Comparison of ENCODE assay signal across 24 cellular contexts in the genomic region with DNA sequence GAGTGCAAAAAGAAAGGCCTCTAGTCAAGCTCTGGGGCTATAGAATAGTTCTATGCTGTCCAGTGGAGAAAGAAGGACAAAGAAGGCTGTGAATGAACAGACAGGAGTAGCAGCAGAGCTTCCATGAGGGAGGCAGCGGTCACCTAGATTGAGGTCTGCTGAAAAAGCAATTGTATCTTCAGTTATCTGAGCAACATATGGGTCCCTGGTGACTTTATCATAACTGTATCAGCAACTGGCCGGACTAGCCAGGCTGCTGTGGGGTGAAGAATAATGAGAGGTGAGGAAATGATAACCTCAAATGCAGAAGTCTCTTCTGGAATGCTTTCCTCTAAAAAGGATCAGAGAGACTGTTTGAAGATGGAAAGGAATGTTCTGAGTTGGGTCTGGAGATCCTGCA.
A peak's percentile ranks its signal among the peaks of the same experiment; 100 is the strongest.
DNase-seq lines count a peak whose midpoint lies in the region; ATAC-seq, FAIRE-seq and TF ChIP-seq lines count a peak whose summit lies in the region.
"Had no signal": no experiment of that assay in that cellular context is flagged by ENCODE, and none has a peak within 500 bp of the region (broad histone marks: within the 10 kb centered on the region; RNA-seq: fewer than 3 reads in every experiment).

No MANE protein-coding gene starts in this region.

- H3K79me2 ChIP-seq in K562 (ENCODE audit: control insufficient read depth, insufficient read depth, low read length) = no peaks in the 10 kb centered on the region

- DNase-seq in right atrium auricular region (ENCODE audit: low spot score) (peak; percentile 11), heart left ventricle (no peak), K562 (ENCODE audit: extremely low read depth in 1 of 4, low spot score in 3 of 4) (peak in 1 of 4 experiments; percentile 15), mesenteric fat pad (ENCODE audit: low spot score) (peak; percentile 14), foreskin melanocyte (no peak), NCI-H2227 treated with DMSO at 0.1 percent for 48 hours (lab: John Stamatoyannopoulos, UW) (no peak)
- DNase-seq: 8988T; ACHN; AML-193; BE2C; CD4-positive, alpha-beta T cell; CD8-positive, alpha-beta memory T cell; DMS 273 treated with DMSO at 0.1 percent for 48 hours; DMS79; EL; GDM1; HFFc6 had no signal

- no peak for TF ChIP-seq POLR2A in heart left ventricle (IDR thresholded peaks at IDR 0.05)
- TF ChIP-seq POLR2A in K562 (conservative IDR thresholded peaks at IDR 0.05) = no peak

- BruUV-seq in K562 (replicated peaks; lab: Mats Ljungman, UMichigan) = no TSS peak

- no peak overlapping the region for H3K9ac ChIP-seq in K562 (ENCODE audit: insufficient read depth in 1 of 2, low read depth in 2 of 2, low read length in 2 of 2)
- H3K9ac ChIP-seq: BLaER1 treated with 17β-estradiol and CSF1 and Interleukin-3, amounts not matched to agents 10 nM and 100 nM had no signal

- CTCF ChIA-PET in K562 (lab: Yijun Ruan, JAX; ENCODE audit: low intra/inter-chr PET ratio) = no interaction called here

- intact Hi-C loops in heart left ventricle (cut with DNase I) (loop anchor here in 1 of 10 donors (10.0 kb wide), 1 partner anchor 191 kb away; no protein-coding TSS in a partner anchor), K562 (cut with micrococcal nuclease) (loop anchor here (5.0 kb wide), 1 partner anchor 62 kb away; no protein-coding TSS in a partner anchor)

- H3K9me1 ChIP-seq in K562 (ENCODE audit: control insufficient read depth, insufficient read depth, low read length) = no peaks in the 10 kb centered on the region

- POLR2A ChIA-PET in K562 (lab: Yijun Ruan, JAX) = no interaction called here

- H3K4me1 ChIP-seq in right atrium auricular region (no peaks in the 10 kb centered on the region), heart left ventricle (no peaks in the 10 kb centered on the region), K562 (replicated peaks in 1 of 2; ENCODE audit: control insufficient read depth in 2 of 2, insufficient read depth in 2 of 2, low read length in 2 of 2) (peaks cover 3 to 12% of the 10 kb centered on the region in 2 experiments; a peak in 3 of 5 replicates)
- H3K4me1 ChIP-seq: A549; BE2C; BLaER1 treated with 17β-estradiol and CSF1 and Interleukin-3, amounts not matched to agents 10 nM and 100 nM; HAP-1 had no signal

- TF ChIP-seq EP300 in K562 (IDR thresholded peaks at IDR 0.05; ENCODE audit: low read length) = peak; percentile 10; the same call in 1 of the 2 replicates

- 45 to 59% (median 51%) methylated on average over 2 of the region's 2 CpGs for WGBS in heart left ventricle, 4 donors
- WGBS in K562 (ENCODE audit: insufficient coverage, low coverage, missing lambda C conversion rate) = 0% methylated on average over 2 of the region's 2 CpGs

- no peaks in the 10 kb centered on the region; the same call in 1 of the 2 replicates for H4K20me1 ChIP-seq in K562 (replicated peaks; ENCODE audit: control insufficient read depth, insufficient read depth, low read length)
- H4K20me1 ChIP-seq: BLaER1 treated with 17β-estradiol and CSF1 and Interleukin-3, amounts not matched to agents 10 nM and 100 nM had no signal

- H2AFZ ChIP-seq in K562 (ENCODE audit: low read depth, low read length) = no peak overlapping the region
- H2AFZ ChIP-seq: GM23338 had no signal

- FAIRE-seq in K562 (lab: Jason Lieb, UNC) = no peak
- FAIRE-seq: A549, D721Med, GM12878 had no signal

- TF ChIP-seq CTCF in right atrium auricular region (IDR thresholded peaks at IDR 0.05) = no peak
- no peak for TF ChIP-seq CTCF in heart left ventricle (IDR thresholded peaks at IDR 0.05)
- TF ChIP-seq CTCF in K562 (IDR thresholded peaks at IDR 0.05 in 2 of 3, conservative IDR thresholded peaks at IDR 0.05 in 1 of 3; ENCODE audit: insufficient read depth in 2 of 3, low read depth in 1 of 3, low read length in 3 of 3) = no peak

- H3K9me3 ChIP-seq in right atrium auricular region = no peaks in the 10 kb centered on the region
- no peaks in the 10 kb centered on the region for H3K9me3 ChIP-seq in heart left ventricle
- H3K9me3 ChIP-seq in K562 (replicated peaks; ENCODE audit: control insufficient read depth, insufficient read depth, low read depth, low read length) = 0 out of 2 replicates have a peak, but pooled peaks cover 3% of the 10 kb centered on the region
- H3K9me3 ChIP-seq: A549, BE2C, HAP-1 had no signal

- H3K27ac ChIP-seq in right atrium auricular region (no peak overlapping the region), heart left ventricle (no peak overlapping the region), K562 (ENCODE audit: extremely low read depth, low read depth, low read length) (no peak overlapping the region)
- H3K27ac ChIP-seq: A549; BLaER1 treated with 17β-estradiol and CSF1 and Interleukin-3, amounts not matched to agents 10 nM and 100 nM had no signal

- H3K4me3 ChIP-seq in right atrium auricular region (no peak overlapping the region), heart left ventricle (no peak overlapping the region), K562 (no peak overlapping the region)
- H3K4me3 ChIP-seq: A549; BLaER1 treated with 17β-estradiol and CSF1 and Interleukin-3, amounts not matched to agents 10 nM and 100 nM; GM12878; GM23338; HAP-1 had no signal

- H3K27me3 ChIP-seq in right atrium auricular region (no peaks in the 10 kb centered on the region), heart left ventricle (peaks cover 0 to 20% (median 0%) of the 10 kb centered on the region in 9 donors), K562 (ENCODE audit: control insufficient read depth in 2 of 2, insufficient read depth in 2 of 2, low read length in 2 of 2) (peaks cover 2 to 3% of the 10 kb centered on the region in 2 experiments; a peak in 3 of 5 replicates)
- H3K27me3 ChIP-seq: BE2C; BLaER1 treated with 17β-estradiol and CSF1 and Interleukin-3, amounts not matched to agents 10 nM and 100 nM had no signal

- ATAC-seq in heart left ventricle (no peak), K562 (no peak), GM18858 (IDR thresholded peaks at IDR 0.05; ENCODE audit: unreplicated experiment) (no peak)
- ATAC-seq: A549, GM12878, GM23338 had no signal

- H3K4me2 ChIP-seq in K562 (ENCODE audit: insufficient read depth, low read length) = no peak overlapping the region
- H3K4me2 ChIP-seq: A549; BLaER1 treated with 17β-estradiol and CSF1 and Interleukin-3, amounts not matched to agents 10 nM and 100 nM; GM23338 had no signal

- H3K36me3 ChIP-seq in right atrium auricular region = no peaks in the 10 kb centered on the region
- H3K36me3 ChIP-seq in heart left ventricle = no peaks in the 10 kb centered on the region
- H3K36me3 ChIP-seq in K562 (ENCODE audit: control insufficient read depth, insufficient read depth, low read length) = no peaks in the 10 kb centered on the region
- H3K36me3 ChIP-seq: BE2C; BLaER1 treated with 17β-estradiol and CSF1 and Interleukin-3, amounts not matched to agents 10 nM and 100 nM; HAP-1 had no signal

- in situ Hi-C loops in K562 (cut with MboI) = loop anchor here (10.0 kb wide), 1 partner anchor 501 kb away; no protein-coding TSS in a partner anchor

- no peak for TF ChIP-seq RAD21 in K562 (CRISPR knock-in tag; conservative IDR thresholded peaks at IDR 0.05 in 1 of 2, IDR thresholded peaks at IDR 0.05 in 1 of 2)

TF ChIP-seq in K562, 482 proteins besides CTCF, POLR2A, EP300 and RAD21 (continues in another document):
- TF ChIP-seq CBX3 (IDR thresholded peaks at IDR 0.05; ENCODE audit: borderline replicate concordance in 1 of 2, low read length in 2 of 2) (no peak), ILK (tag; IDR thresholded peaks at IDR 0.05; ENCODE audit: borderline replicate concordance, low read depth) (no peak), KAT2B (IDR thresholded peaks at IDR 0.05; ENCODE audit: low read depth, low read length) (no peak), TEAD4 (IDR thresholded peaks at IDR 0.05; ENCODE audit: low read length) (peak; percentile 60; the same call in 1 of the 2 replicates), TEAD4 (CRISPR knock-in tag; IDR thresholded peaks at IDR 0.05; ENCODE audit: borderline replicate concordance) (no peak), SRSF1 (IDR thresholded peaks at IDR 0.05; ENCODE audit: low read depth, low read length) (no peak), ZNF140 (CRISPR knock-in tag; IDR thresholded peaks at IDR 0.05) (no peak)
- TF ChIP-seq, protein P1, sequence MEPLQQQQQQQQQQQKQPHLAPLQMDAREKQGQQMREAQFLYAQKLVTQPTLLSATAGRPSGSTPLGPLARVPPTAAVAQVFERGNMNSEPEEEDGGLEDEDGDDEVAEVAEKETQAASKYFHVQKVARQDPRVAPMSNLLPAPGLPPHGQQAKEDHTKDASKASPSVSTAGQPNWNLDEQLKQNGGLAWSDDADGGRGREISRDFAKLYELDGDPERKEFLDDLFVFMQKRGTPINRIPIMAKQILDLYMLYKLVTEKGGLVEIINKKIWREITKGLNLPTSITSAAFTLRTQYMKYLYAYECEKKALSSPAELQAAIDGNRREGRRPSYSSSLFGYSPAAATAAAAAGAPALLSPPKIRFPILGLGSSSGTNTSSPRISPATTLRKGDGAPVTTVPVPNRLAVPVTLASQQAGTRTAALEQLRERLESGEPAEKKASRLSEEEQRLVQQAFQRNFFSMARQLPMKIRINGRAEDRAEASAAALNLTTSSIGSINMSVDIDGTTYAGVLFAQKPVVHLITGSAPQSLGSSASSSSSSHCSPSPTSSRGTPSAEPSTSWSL (CRISPR knock-in tag; IDR thresholded peaks at IDR 0.05; ENCODE audit: borderline replicate concordance) = no peak
- TF ChIP-seq, protein P2, sequence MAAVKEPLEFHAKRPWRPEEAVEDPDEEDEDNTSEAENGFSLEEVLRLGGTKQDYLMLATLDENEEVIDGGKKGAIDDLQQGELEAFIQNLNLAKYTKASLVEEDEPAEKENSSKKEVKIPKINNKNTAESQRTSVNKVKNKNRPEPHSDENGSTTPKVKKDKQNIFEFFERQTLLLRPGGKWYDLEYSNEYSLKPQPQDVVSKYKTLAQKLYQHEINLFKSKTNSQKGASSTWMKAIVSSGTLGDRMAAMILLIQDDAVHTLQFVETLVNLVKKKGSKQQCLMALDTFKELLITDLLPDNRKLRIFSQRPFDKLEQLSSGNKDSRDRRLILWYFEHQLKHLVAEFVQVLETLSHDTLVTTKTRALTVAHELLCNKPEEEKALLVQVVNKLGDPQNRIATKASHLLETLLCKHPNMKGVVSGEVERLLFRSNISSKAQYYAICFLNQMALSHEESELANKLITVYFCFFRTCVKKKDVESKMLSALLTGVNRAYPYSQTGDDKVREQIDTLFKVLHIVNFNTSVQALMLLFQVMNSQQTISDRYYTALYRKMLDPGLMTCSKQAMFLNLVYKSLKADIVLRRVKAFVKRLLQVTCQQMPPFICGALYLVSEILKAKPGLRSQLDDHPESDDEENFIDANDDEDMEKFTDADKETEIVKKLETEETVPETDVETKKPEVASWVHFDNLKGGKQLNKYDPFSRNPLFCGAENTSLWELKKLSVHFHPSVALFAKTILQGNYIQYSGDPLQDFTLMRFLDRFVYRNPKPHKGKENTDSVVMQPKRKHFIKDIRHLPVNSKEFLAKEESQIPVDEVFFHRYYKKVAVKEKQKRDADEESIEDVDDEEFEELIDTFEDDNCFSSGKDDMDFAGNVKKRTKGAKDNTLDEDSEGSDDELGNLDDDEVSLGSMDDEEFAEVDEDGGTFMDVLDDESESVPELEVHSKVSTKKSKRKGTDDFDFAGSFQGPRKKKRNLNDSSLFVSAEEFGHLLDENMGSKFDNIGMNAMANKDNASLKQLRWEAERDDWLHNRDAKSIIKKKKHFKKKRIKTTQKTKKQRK (IDR thresholded peaks at IDR 0.05; ENCODE audit: borderline replicate concordance, low read depth, low read length) = no peak

Comparison
In these comparisons a context has a peak if more than half of its experiments do, and no peak if none do; other contexts are left out.
1. DNase-seq: peak in right atrium auricular region (single experiment) and mesenteric fat pad (single experiment); none in heart left ventricle (0 of 5), foreskin melanocyte (single experiment) and NCI-H2227 treated with DMSO at 0.1 percent for 48 hours (single experiment).